In genomic region chr21:24197956-24198355, GRCh38 we compare ENCODE assay signal across 34 cellular contexts.
"Had no signal": no experiment of that assay in that cellular context is flagged by ENCODE, and none has a peak within 500 bp of the region (broad histone marks: within the 10 kb centered on the region; RNA-seq: fewer than 3 reads in every experiment).

No MANE protein-coding gene starts in this region.

- H3K4me1 Mint-ChIP-seq: activated T-helper 17 cell treated with anti-CD3 and anti-CD28 coated beads, Interleukin-2, amount 50 U/mL, for 72 hours; central memory CD8-positive, alpha-beta T cell; T-helper 17 cell had no signal

- H3K27ac ChIP-seq: adrenal gland, brain microvascular endothelial cell, esophagus muscularis mucosa, gastroesophageal sphincter, heart right ventricle, WERI-Rb-1 had no signal

- H3K9me3 Mint-ChIP-seq: activated B cell treated with CpG ODN at 0.5 μM for 24 hours; activated CD8-positive, alpha-beta T cell treated with anti-CD3 and anti-CD28 coated beads for 36 hours; activated T-cell treated with anti-CD3 and anti-CD28 coated beads, Interleukin-2, amount 50 U/mL, for 4 hours; activated T-helper 17 cell treated with anti-CD3 and anti-CD28 coated beads, Interleukin-2, amount 50 U/mL, for 72 hours; central memory CD8-positive, alpha-beta T cell; T-helper 2 cell treated with Interferon-gamma antibody and Interleukin-4, amounts not matched to agents 5 μg/mL and 100 μg/mL, for 36 hours had no signal

- H3K36me3 Mint-ChIP-seq: activated naive CD8-positive, alpha-beta T cell had no signal

- H3K9me3 ChIP-seq: esophagus muscularis mucosa had no signal

- H3K4me3 ChIP-seq: adrenal gland, esophagus muscularis mucosa, gastroesophageal sphincter, heart right ventricle had no signal

- DNase-seq: activated B cell treated with CpG ODN at 0.5 μM for 24 hours; activated CD4-positive, alpha-beta T cell treated with anti-CD3 and anti-CD28 coated beads for 48 hours; activated CD4-positive, alpha-beta T cell treated with anti-CD3 and anti-CD28 coated beads, Interleukin-2, amount 50 U/mL, for 1 hour; activated CD4-positive, alpha-beta T cell treated with anti-CD3 and anti-CD28 coated beads, Interleukin-2, amount 50 U/mL, for 48 hours; activated CD8-positive, alpha-beta memory T cell treated with anti-CD3 and anti-CD28 coated beads for 24 hours; activated CD8-positive, alpha-beta T cell treated with anti-CD3 and anti-CD28 coated beads for 36 hours; activated effector memory CD4-positive, alpha-beta T cell treated with Interleukin-2 at 50 U/mL for 16 hours; activated gamma-delta T cell treated with Interleukin-2 at 50 U/mL for 16 hours; activated naive CD4-positive, alpha-beta T cell treated with anti-CD3 and anti-CD28 coated beads, Interleukin-2, amount 50 U/mL, for 16 hours; activated naive CD4-positive, alpha-beta T cell treated with Interleukin-2 at 50 U/mL for 16 hours; activated T-cell treated with anti-CD3 and anti-CD28 coated beads, Interleukin-2, amount 50 U/mL, for 4 hours; adrenal gland; amygdala; aorta; brain microvascular endothelial cell; cortex of kidney; dermis blood vessel endothelial cell; effector CD4-positive, alpha-beta T cell; effector memory CD8-positive, alpha-beta T cell; erythroblast; foreskin melanocyte; heart right ventricle; T-helper 1 cell; T-helper 17 cell; T1000; WERI-Rb-1 had no signal

- H3K36me3 ChIP-seq: adrenal gland, brain microvascular endothelial cell, esophagus muscularis mucosa, gastroesophageal sphincter, heart right ventricle, WERI-Rb-1 had no signal

- ATAC-seq: activated CD4-positive, CD25-positive, alpha-beta regulatory T cell treated with anti-CD3 and anti-CD28 coated beads, Interleukin-2, amount 50 U/mL, for 24 hours; activated CD8-positive, alpha-beta T cell treated with anti-CD3 and anti-CD28 coated beads for 36 hours; activated T-cell treated with anti-CD3 and anti-CD28 coated beads, Interleukin-2, amount 50 U/mL, for 4 hours; activated T-helper 17 cell treated with anti-CD3 and anti-CD28 coated beads, Interleukin-2, amount 50 U/mL, for 72 hours; effector memory CD8-positive, alpha-beta T cell; gastroesophageal sphincter; heart right ventricle; T-helper 17 cell had no signal

- H3K27me3 Mint-ChIP-seq: activated B cell treated with CpG ODN at 0.5 μM for 24 hours; activated CD8-positive, alpha-beta T cell treated with anti-CD3 and anti-CD28 coated beads for 36 hours; activated naive CD8-positive, alpha-beta T cell; activated T-helper 17 cell treated with anti-CD3 and anti-CD28 coated beads, Interleukin-2, amount 50 U/mL, for 72 hours; central memory CD8-positive, alpha-beta T cell; effector memory CD8-positive, alpha-beta T cell; T-helper 17 cell had no signal

- H3K27me3 ChIP-seq: adrenal gland, brain microvascular endothelial cell, esophagus muscularis mucosa, gastroesophageal sphincter, heart right ventricle had no signal

- H3K4me1 ChIP-seq: adrenal gland, esophagus muscularis mucosa, gastroesophageal sphincter, heart right ventricle had no signal

- FAIRE-seq: bronchial epithelial cell had no signal

- H3K27ac Mint-ChIP-seq: activated B cell treated with CpG ODN at 0.5 μM for 24 hours; activated CD8-positive, alpha-beta T cell treated with anti-CD3 and anti-CD28 coated beads for 36 hours; activated naive CD8-positive, alpha-beta T cell; activated T-helper 17 cell treated with anti-CD3 and anti-CD28 coated beads, Interleukin-2, amount 50 U/mL, for 72 hours; effector memory CD8-positive, alpha-beta T cell; T-helper 17 cell; T-helper 2 cell treated with Interferon-gamma antibody and Interleukin-4, amounts not matched to agents 5 μg/mL and 100 μg/mL, for 36 hours had no signal

- H3K4me3 Mint-ChIP-seq: activated B cell treated with CpG ODN at 0.5 μM for 24 hours; activated CD8-positive, alpha-beta T cell treated with anti-CD3 and anti-CD28 coated beads for 36 hours; activated naive CD8-positive, alpha-beta T cell; activated T-cell treated with anti-CD3 and anti-CD28 coated beads, Interleukin-2, amount 50 U/mL, for 4 hours; activated T-helper 17 cell treated with anti-CD3 and anti-CD28 coated beads, Interleukin-2, amount 50 U/mL, for 72 hours; central memory CD8-positive, alpha-beta T cell; effector memory CD8-positive, alpha-beta T cell; T-helper 17 cell; T-helper 2 cell treated with Interferon-gamma antibody and Interleukin-4, amounts not matched to agents 5 μg/mL and 100 μg/mL, for 36 hours had no signal
